Comparison of ENCODE assay signal across 26 cellular contexts in genomic region chr5:16534280-16534679, GRCh38.
"Had no signal": no experiment of that assay in that cellular context is flagged by ENCODE, and none has a peak within 500 bp of the region (broad histone marks: within the 10 kb centered on the region; RNA-seq: fewer than 3 reads in every experiment).

No MANE protein-coding gene starts in this region.

- H3K27ac Mint-ChIP-seq: memory B cell; mesothelial cell of epicardium; natural killer cell treated with Interleukin-12 subunit alpha and Interleukin-12 subunit beta and Interleukin-15 and Interleukin-18, amount 100 ng/mL, for 72 hours; progenitor cell of endocrine pancreas; stimulated activated naive CD8-positive, alpha-beta T cell treated with anti-CD3 and anti-CD28 coated beads, Interleukin-15, amount 100 ng/mL, for 72 hours had no signal

- H3K36me3 ChIP-seq: neutrophil, sigmoid colon, suprapubic skin, transverse colon, upper lobe of right lung, uterus had no signal

- H3K4me3 Mint-ChIP-seq: memory B cell; mesothelial cell of epicardium; natural killer cell treated with Interleukin-12 subunit alpha and Interleukin-12 subunit beta and Interleukin-15 and Interleukin-18, amount 100 ng/mL, for 72 hours; neural crest cell; stimulated activated naive CD8-positive, alpha-beta T cell treated with anti-CD3 and anti-CD28 coated beads, Interleukin-15, amount 100 ng/mL, for 72 hours had no signal

- H3K4me3 ChIP-seq: dorsolateral prefrontal cortex, lung, mucosa of descending colon, sigmoid colon, skin epidermis, suprapubic skin, transverse colon, upper lobe of right lung, uterus had no signal

- H3K9me3 ChIP-seq: mucosa of descending colon, neutrophil, sigmoid colon, suprapubic skin, transverse colon, upper lobe of right lung, uterus had no signal

- H3K4me1 ChIP-seq: upper lobe of right lung, uterus had no signal

- H3K9me3 Mint-ChIP-seq: memory B cell; mesothelial cell of epicardium; naive B cell; natural killer cell treated with Interleukin-12 subunit alpha and Interleukin-12 subunit beta and Interleukin-15 and Interleukin-18, amount 100 ng/mL, for 72 hours; neural crest cell; stimulated activated naive CD8-positive, alpha-beta T cell treated with anti-CD3 and anti-CD28 coated beads, Interleukin-15, amount 100 ng/mL, for 72 hours had no signal

- H3K27me3 Mint-ChIP-seq: naive B cell; stimulated activated naive CD8-positive, alpha-beta T cell treated with anti-CD3 and anti-CD28 coated beads, Interleukin-15, amount 100 ng/mL, for 72 hours had no signal

- H2AFZ ChIP-seq: parathyroid adenoma had no signal

- H3K9ac ChIP-seq: parathyroid adenoma had no signal

- H3K27me3 ChIP-seq: dorsolateral prefrontal cortex, neutrophil, sigmoid colon, suprapubic skin, transverse colon, upper lobe of right lung, uterus had no signal

- H3K36me3 Mint-ChIP-seq: mesothelial cell of epicardium; naive B cell; natural killer cell treated with Interleukin-12 subunit alpha and Interleukin-12 subunit beta and Interleukin-15 and Interleukin-18, amount 100 ng/mL, for 72 hours had no signal

- ATAC-seq: left colon; mucosa of descending colon; natural killer cell treated with Interleukin-12 subunit alpha and Interleukin-12 subunit beta and Interleukin-15 and Interleukin-18, amount 100 ng/mL, for 72 hours; stimulated activated naive CD8-positive, alpha-beta T cell treated with anti-CD3 and anti-CD28 coated beads, Interleukin-15, amount 100 ng/mL, for 72 hours; upper lobe of right lung had no signal

- DNase-seq: dorsolateral prefrontal cortex; effector CD4-positive, alpha-beta T cell; head of caudate nucleus; hippocampal formation; left colon; mucosa of descending colon; naive B cell; sigmoid colon; stimulated activated CD4-positive, alpha-beta T cell treated with anti-CD3 and anti-CD28 coated beads, Interleukin-15, amount 100 ng/mL, for 24 hours; stimulated activated CD4-positive, alpha-beta T cell treated with anti-CD3 and anti-CD28 coated beads, Interleukin-2, amount 100 ng/mL, for 48 hours; stimulated activated CD8-positive, alpha-beta memory T cell treated with anti-CD3 and anti-CD28 coated beads, Interleukin-4, amount 100 ng/mL, for 48 hours; stimulated activated naive CD4-positive, alpha-beta T cell; stimulated activated naive CD8-positive, alpha-beta T cell treated with anti-CD3 and anti-CD28 coated beads, Interleukin-15, amount 100 ng/mL, for 72 hours; transverse colon; upper lobe of right lung; uterus had no signal

- H3K4me1 Mint-ChIP-seq: memory B cell, neural crest cell had no signal

- H3K27ac ChIP-seq: neutrophil, parathyroid adenoma, sigmoid colon, skin epidermis, suprapubic skin, transverse colon, upper lobe of right lung, uterus had no signal
